ENCODE assay signal across 31 cellular contexts in genomic region chr21:35337573-35337972, GRCh38.
"Had no signal": no experiment of that assay in that cellular context is flagged by ENCODE, and none has a peak within 500 bp of the region (broad histone marks: within the 10 kb centered on the region; RNA-seq: fewer than 3 reads in every experiment).

No MANE protein-coding gene starts in this region.

- DNase-seq: activated CD4-positive, alpha-beta T cell treated with anti-CD3 and anti-CD28 coated beads for 36 hours; activated CD4-positive, alpha-beta T cell treated with anti-CD3 and anti-CD28 coated beads, Interleukin-2, amount 10 ng/mL, durations not matched to agents 7 days and 5 days; activated CD4-positive, alpha-beta T cell treated with anti-CD3 and anti-CD28 coated beads, Interleukin-2, amount 50 U/mL, for 48 hours; activated CD4-positive, CD25-positive, alpha-beta regulatory T cell; activated CD4-positive, CD25-positive, alpha-beta regulatory T cell treated with anti-CD3 and anti-CD28 coated beads, Interleukin-2, amount 50 U/mL, for 72 hours; activated CD8-positive, alpha-beta memory T cell treated with anti-CD3 and anti-CD28 coated beads, Interleukin-2, amount 50 U/mL, for 48 hours; activated gamma-delta T cell; activated naive CD4-positive, alpha-beta T cell; activated T-cell treated with anti-CD3 and anti-CD28 coated beads for 4 hours; activated T-cell treated with anti-CD3 and anti-CD28 coated beads, Interleukin-2, amount 50 U/mL, for 24 hours; activated T-cell treated with anti-CD3 and anti-CD28 coated beads, Interleukin-2, amount 50 U/mL, for 72 hours; amniotic stem cell; anterior cingulate cortex; brain microvascular endothelial cell; dorsolateral prefrontal cortex; effector memory CD4-positive, alpha-beta T cell; endodermal cell; foreskin fibroblast; head of caudate nucleus; T-helper 1 cell; T-helper 17 cell; T1000 had no signal

- H3K9me3 Mint-ChIP-seq: central memory CD8-positive, alpha-beta T cell; dendritic cell treated with granulocyte-macrophage colony-stimulating factor and Interleukin-4, amounts not matched to agents 40 ng/mL and 50 ng/mL, for 4 days; endodermal cell had no signal

- FAIRE-seq: astrocyte, bronchial epithelial cell, frontal cortex had no signal

- H3K27me3 Mint-ChIP-seq: activated CD4-positive, alpha-beta T cell treated with anti-CD3 and anti-CD28 coated beads for 36 hours; activated CD4-positive, alpha-beta T cell treated with anti-CD3 and anti-CD28 coated beads, Interleukin-2, amount 10 ng/mL, durations not matched to agents 7 days and 5 days had no signal

- H3K27ac Mint-ChIP-seq: activated CD4-positive, alpha-beta T cell treated with anti-CD3 and anti-CD28 coated beads for 36 hours; activated CD4-positive, alpha-beta T cell treated with anti-CD3 and anti-CD28 coated beads, Interleukin-2, amount 10 ng/mL, durations not matched to agents 7 days and 5 days; activated naive CD8-positive, alpha-beta T cell; activated T-cell treated with anti-CD3 and anti-CD28 coated beads, Interleukin-2, amount 50 U/mL, for 24 hours; activated T-cell treated with anti-CD3 and anti-CD28 coated beads, Interleukin-2, amount 50 U/mL, for 72 hours; dendritic cell treated with granulocyte-macrophage colony-stimulating factor and Interleukin-4, amounts not matched to agents 40 ng/mL and 50 ng/mL, for 4 days; endodermal cell; T-helper 17 cell; T-helper 2 cell treated with Interferon-gamma antibody and Interleukin-4, amounts not matched to agents 5 μg/mL and 100 μg/mL, for 36 hours had no signal

- ATAC-seq: activated CD4-positive, alpha-beta T cell treated with anti-CD3 and anti-CD28 coated beads for 36 hours; activated T-cell treated with anti-CD3 and anti-CD28 coated beads, Interleukin-2, amount 50 U/mL, for 72 hours; esophagus mucosa; T-helper 17 cell had no signal

- H3K27ac ChIP-seq: brain microvascular endothelial cell, coronary artery, dorsolateral prefrontal cortex had no signal

- H3K4me3 Mint-ChIP-seq: activated CD4-positive, alpha-beta T cell treated with anti-CD3 and anti-CD28 coated beads for 36 hours; activated CD4-positive, alpha-beta T cell treated with anti-CD3 and anti-CD28 coated beads, Interleukin-2, amount 10 ng/mL, durations not matched to agents 7 days and 5 days; activated naive CD8-positive, alpha-beta T cell; activated T-cell treated with anti-CD3 and anti-CD28 coated beads, Interleukin-2, amount 50 U/mL, for 24 hours; activated T-cell treated with anti-CD3 and anti-CD28 coated beads, Interleukin-2, amount 50 U/mL, for 72 hours; central memory CD8-positive, alpha-beta T cell; dendritic cell treated with granulocyte-macrophage colony-stimulating factor and Interleukin-4, amounts not matched to agents 40 ng/mL and 50 ng/mL, for 4 days; endodermal cell; T-helper 17 cell; T-helper 2 cell treated with Interferon-gamma antibody and Interleukin-4, amounts not matched to agents 5 μg/mL and 100 μg/mL, for 36 hours had no signal

- H3K4me3 ChIP-seq: coronary artery, dorsolateral prefrontal cortex had no signal

- H3K36me3 ChIP-seq: brain microvascular endothelial cell had no signal

- H3K27me3 ChIP-seq: brain microvascular endothelial cell had no signal
